In genomic region chr11:80748207-80748606, GRCh38 we compare ENCODE assay signal across 15 cellular contexts.
"Had no signal": no experiment of that assay in that cellular context is flagged by ENCODE, and none has a peak within 500 bp of the region (broad histone marks: within the 10 kb centered on the region; RNA-seq: fewer than 3 reads in every experiment).

No MANE protein-coding gene starts in this region.

- H3K27me3 ChIP-seq: foreskin keratinocyte, heart left ventricle, neutrophil, right atrium auricular region, sigmoid colon, uterus had no signal

- H3K36me3 ChIP-seq: heart left ventricle, neutrophil, right atrium auricular region, sigmoid colon, uterus had no signal

- H3K4me1 ChIP-seq: foreskin keratinocyte, heart left ventricle, right atrium auricular region, sigmoid colon, uterus had no signal

- H3K4me3 ChIP-seq: heart left ventricle, right atrium auricular region, sigmoid colon, skin epidermis, uterus had no signal

- H3K27ac ChIP-seq: foreskin keratinocyte, heart left ventricle, neutrophil, right atrium auricular region, sigmoid colon, skin epidermis, uterus had no signal

- DNase-seq: effector memory CD4-positive, alpha-beta T cell; foreskin keratinocyte; heart left ventricle; kidney glomerular epithelial cell; naive thymus-derived CD4-positive, alpha-beta T cell; posterior cingulate gyrus; sigmoid colon; stimulated activated CD4-positive, alpha-beta T cell treated with anti-CD3 and anti-CD28 coated beads, Interleukin-2, amount 100 ng/mL, for 24 hours; stimulated activated CD4-positive, alpha-beta T cell treated with anti-CD3 and anti-CD28 coated beads, Interleukin-4, amount 100 ng/mL, for 4 hours; stimulated activated naive B cell treated with anti-CD40 and anti-IgM and Interleukin-4, amounts not matched to agents 10 μg/mL and 1 μg/mL and 100 μg/mL, for 72 hours; stimulated activated naive CD8-positive, alpha-beta T cell treated with anti-CD3 and anti-CD28 coated beads, Interleukin-15, amount 100 ng/mL, for 72 hours; uterus had no signal

- H3K9me3 ChIP-seq: heart left ventricle, neutrophil, right atrium auricular region, sigmoid colon, uterus had no signal
